13 cellular contexts compared by ENCODE assay signal in genomic region chr12:19683178-19683927, GRCh38.
DNase-seq lines count a peak whose midpoint lies in the region; ATAC-seq and TF ChIP-seq lines count a peak whose summit lies in the region.
"Had no signal": no experiment of that assay in that cellular context is flagged by ENCODE, and none has a peak within 500 bp of the region (broad histone marks: within the 10 kb centered on the region; RNA-seq: fewer than 3 reads in every experiment).

No MANE protein-coding gene starts in this region.

- peaks cover 39% of the 10 kb centered on the region for H3K4me1 Mint-ChIP-seq in activated naive CD4-positive, alpha-beta T cell treated with anti-CD3 and anti-CD28 coated beads, Interleukin-2, amount 10 ng/mL, durations not matched to agents 7 days and 5 days
- peaks cover 21% of the 10 kb centered on the region for H3K4me1 Mint-ChIP-seq in CD4-positive, alpha-beta T cell (ENCODE audit: low read depth)
- H3K4me1 Mint-ChIP-seq: naive B cell had no signal

- H3K4me3 Mint-ChIP-seq in activated naive CD4-positive, alpha-beta T cell treated with anti-CD3 and anti-CD28 coated beads, Interleukin-2, amount 10 ng/mL, durations not matched to agents 7 days and 5 days: no peak overlapping the region
- H3K4me3 Mint-ChIP-seq in CD4-positive, alpha-beta T cell: no peak overlapping the region
- H3K4me3 Mint-ChIP-seq: naive B cell had no signal

- H2AFZ ChIP-seq in HCT116 (ENCODE audit: low read depth, low read length, poor library complexity, severe bottlenecking): peak overlapping the region; percentile 38

- no peaks in the 10 kb centered on the region for H3K9me2 ChIP-seq in HCT116 (ENCODE audit: insufficient read depth)

- intact Hi-C loops in HCT116 (cut with micrococcal nuclease): no loop called here
- intact Hi-C loops in CD4-positive, alpha-beta T cell (cut with DNase I, micrococcal nuclease): no loop called here

- no peak for TF ChIP-seq POLR2A in HCT116 (IDR thresholded peaks at IDR 0.05; ENCODE audit: borderline replicate concordance, extremely low read depth, insufficient read depth, insufficient read length)

- H3K27ac ChIP-seq in HCT116 (ENCODE audit: low read depth, low read length): no peak overlapping the region
- no peak overlapping the region for H3K27ac ChIP-seq in CD4-positive, alpha-beta T cell (ENCODE audit: low read depth, low read length)
- H3K27ac ChIP-seq: colonic mucosa had no signal

- peaks cover 0 to 9% of the 10 kb centered on the region in 2 experiments; a peak in 1 of 4 replicates for H3K4me1 ChIP-seq in HCT116 (ENCODE audit: control insufficient read depth in 1 of 2, insufficient read depth in 2 of 2, low read length in 2 of 2)
- H3K4me1 ChIP-seq: colonic mucosa had no signal

- CTCF ChIA-PET in HCT116 (lab: Charles Lee): no interaction called here
- CTCF ChIA-PET in activated naive CD4-positive, alpha-beta T cell treated with anti-CD3 and anti-CD28 coated beads, Interleukin-2, amount 10 ng/mL, durations not matched to agents 7 days and 5 days (lab: Charles Lee): no interaction called here
- CTCF ChIA-PET in CD4-positive, alpha-beta T cell (lab: Charles Lee): no interaction called here

- no peaks in the 10 kb centered on the region for H3K79me2 ChIP-seq in HCT116 (ENCODE audit: insufficient read depth, low read length)

- ATAC-seq in HCT116 (no peak), HG03378 (IDR thresholded peaks at IDR 0.05; ENCODE audit: unreplicated experiment) (no peak)
- no peak for ATAC-seq in CD4-positive, alpha-beta T cell (ENCODE audit: poor library complexity)

- POLR2A ChIA-PET in HCT116 (lab: Charles Lee): no interaction called here
- POLR2A ChIA-PET in CD4-positive, alpha-beta T cell (lab: Charles Lee): no interaction called here

- peaks cover 3% of the 10 kb centered on the region for H3K27me3 Mint-ChIP-seq in activated naive CD4-positive, alpha-beta T cell treated with anti-CD3 and anti-CD28 coated beads, Interleukin-2, amount 10 ng/mL, durations not matched to agents 7 days and 5 days
- H3K27me3 Mint-ChIP-seq in CD4-positive, alpha-beta T cell: no peaks in the 10 kb centered on the region
- H3K27me3 Mint-ChIP-seq: naive B cell had no signal

- DNase-seq in A172 (ENCODE audit: low spot score): peak; percentile 72
- no peak for DNase-seq in HCT116 (ENCODE audit: low read depth, low spot score)
- peak; percentile 48 for DNase-seq in astrocyte of the hippocampus (ENCODE audit: low read depth, low spot score)
- peak; percentile 59 for DNase-seq in islet precursor cell
- no peak for DNase-seq in NCI-H2081 (lab: John Stamatoyannopoulos, UW)
- no peak for DNase-seq in activated naive CD4-positive, alpha-beta T cell treated with anti-CD3 and anti-CD28 coated beads, Interleukin-2, amount 10 ng/mL, durations not matched to agents 7 days and 5 days
- DNase-seq in CD4-positive, alpha-beta T cell: no peak
- DNase-seq: colonic mucosa; MM.1S; naive B cell; NCI-H510A treated with DMSO at 0.1 percent for 48 hours; stimulated activated CD4-positive, alpha-beta T cell treated with anti-CD3 and anti-CD28 coated beads, Interleukin-15, amount 100 ng/mL, for 24 hours had no signal

- peak overlapping the region; percentile 10; the same call in 1 of the 2 replicates for H3K4me2 ChIP-seq in HCT116 (ENCODE audit: low read length)

- BruUV-seq in HCT116 (replicated peaks; lab: Mats Ljungman, UMichigan): no TSS peak

- no peaks in the 10 kb centered on the region for H3K9me3 ChIP-seq in HCT116 (ENCODE audit: control insufficient read depth in 1 of 2, insufficient read depth in 1 of 2, low read depth in 1 of 2, low read length in 2 of 2)
- no peaks in the 10 kb centered on the region for H3K9me3 ChIP-seq in CD4-positive, alpha-beta T cell (ENCODE audit: control insufficient read depth, low read length)
- H3K9me3 ChIP-seq: colonic mucosa had no signal

- no peaks in the 10 kb centered on the region for H3K36me3 ChIP-seq in HCT116 (ENCODE audit: control insufficient read depth in 1 of 2, insufficient read depth in 2 of 2, low read length in 2 of 2)
- H3K36me3 ChIP-seq: colonic mucosa had no signal

- RAD21 ChIA-PET in HCT116 (lab: Charles Lee; ENCODE audit: low non-redundant PET in 1 of 2, low total read pairs in 2 of 2, uncharacterized antibody in 2 of 2, unreplicated experiment in 2 of 2): no interaction called here

- peaks cover 16% of the 10 kb centered on the region for H3K9me3 Mint-ChIP-seq in activated naive CD4-positive, alpha-beta T cell treated with anti-CD3 and anti-CD28 coated beads, Interleukin-2, amount 10 ng/mL, durations not matched to agents 7 days and 5 days
- H3K9me3 Mint-ChIP-seq in CD4-positive, alpha-beta T cell: peaks cover 12% of the 10 kb centered on the region

- no peak overlapping the region for H3K9ac ChIP-seq in HCT116 (ENCODE audit: low read length)

- no peak for TF ChIP-seq CTCF in HCT116 (IDR thresholded peaks at IDR 0.05 in 2 of 3, conservative IDR thresholded peaks at IDR 0.05 in 1 of 3; ENCODE audit: borderline replicate concordance in 1 of 3, insufficient read depth in 1 of 3, low read depth in 2 of 3, low read length in 2 of 3)
- no peak for TF ChIP-seq CTCF in CD4-positive, alpha-beta T cell (IDR thresholded peaks at IDR 0.05)

- H4K20me1 ChIP-seq in HCT116 (ENCODE audit: insufficient read depth): no peaks in the 10 kb centered on the region

- no peaks in the 10 kb centered on the region for H3K27me3 ChIP-seq in HCT116 (ENCODE audit: insufficient read depth, low read length)
- no peaks in the 10 kb centered on the region for H3K27me3 ChIP-seq in CD4-positive, alpha-beta T cell (ENCODE audit: control insufficient read depth, insufficient read depth, low read length)
- H3K27me3 ChIP-seq: colonic mucosa had no signal

- H3K27ac Mint-ChIP-seq in activated naive CD4-positive, alpha-beta T cell treated with anti-CD3 and anti-CD28 coated beads, Interleukin-2, amount 10 ng/mL, durations not matched to agents 7 days and 5 days: no peak overlapping the region
- H3K27ac Mint-ChIP-seq in CD4-positive, alpha-beta T cell: no peak overlapping the region
- H3K27ac Mint-ChIP-seq: naive B cell had no signal

- H3K36me3 Mint-ChIP-seq in activated naive CD4-positive, alpha-beta T cell treated with anti-CD3 and anti-CD28 coated beads, Interleukin-2, amount 10 ng/mL, durations not matched to agents 7 days and 5 days: peaks cover 18% of the 10 kb centered on the region
- peaks cover 10% of the 10 kb centered on the region for H3K36me3 Mint-ChIP-seq in CD4-positive, alpha-beta T cell (ENCODE audit: low read depth)

- TF ChIP-seq RAD21 in HCT116 (IDR thresholded peaks at IDR 0.05; ENCODE audit: low read depth): no peak

- no peak overlapping the region for H3K4me3 ChIP-seq in HCT116 (replicated peaks in 1 of 2; ENCODE audit: low read depth in 1 of 2, low read length in 2 of 2)
- H3K4me3 ChIP-seq: colonic mucosa had no signal

TF ChIP-seq in HCT116, 20 proteins besides CTCF, POLR2A, EP300 and RAD21:
- TF ChIP-seq FOSL1 (IDR thresholded peaks at IDR 0.05; ENCODE audit: low read depth) (no peak), TCF7L2 (IDR thresholded peaks at IDR 0.05; ENCODE audit: borderline replicate concordance, extremely low read depth, insufficient read depth, insufficient read length) (no peak), MAX (IDR thresholded peaks at IDR 0.05) (no peak), YY1 (IDR thresholded peaks at IDR 0.05; ENCODE audit: extremely low read depth, insufficient replicate concordance, low read depth, low read length) (no peak)

Comparison
In these comparisons a context has a peak if more than half of its experiments do, and no peak if none do; other contexts are left out.
1. DNase-seq: peak in A172 (single experiment), astrocyte of the hippocampus (single experiment) and islet precursor cell (single experiment); none in HCT116 (single experiment), NCI-H2081 (0 of 2), activated naive CD4-positive, alpha-beta T cell treated with anti-CD3 and anti-CD28 coated beads, Interleukin-2, amount 10 ng/mL, durations not matched to agents 7 days and 5 days (single experiment) and CD4-positive, alpha-beta T cell (0 of 10).